Comparison of ENCODE assay signal across 12 cellular contexts in the genomic region with DNA sequence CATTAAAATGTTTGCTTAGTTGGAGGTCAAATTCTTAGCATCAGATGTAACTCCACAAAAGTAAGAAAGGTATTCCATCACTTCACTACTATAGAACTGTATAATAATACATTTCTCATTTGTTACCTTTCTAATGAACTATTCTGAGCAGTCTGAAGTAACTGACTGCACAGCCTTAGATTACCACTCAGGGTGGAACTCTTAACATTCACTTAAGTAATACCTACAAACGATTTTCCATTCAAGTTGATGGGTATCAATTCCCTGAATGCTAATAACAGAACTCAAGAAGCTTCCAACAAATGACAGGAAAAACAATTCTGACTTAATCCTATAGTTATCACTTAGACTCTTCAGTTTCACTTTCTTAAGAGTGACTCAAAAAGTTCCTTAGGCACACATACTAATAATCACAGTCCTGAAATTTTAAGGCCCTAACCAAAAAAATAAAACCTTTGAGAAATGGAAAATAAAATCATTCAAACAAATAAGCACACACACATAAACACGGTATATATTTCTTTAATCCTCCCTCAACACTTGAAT. TPM values are rescaled to one million over a fixed set of nuclear protein-coding genes. Genes with fewer than 3 reads are reported as not detected.
A peak's percentile ranks its signal among the peaks of the same experiment; 100 is the strongest.
DNase-seq lines count a peak whose midpoint lies in the region; ATAC-seq and TF ChIP-seq lines count a peak whose summit lies in the region.
"Had no signal": no experiment of that assay in that cellular context is flagged by ENCODE, and none has a peak within 500 bp of the region (broad histone marks: within the 10 kb centered on the region; RNA-seq: fewer than 3 reads in every experiment).

No MANE protein-coding gene starts in this region.

- H3K9me2 ChIP-seq in PC-9 (ENCODE audit: insufficient read depth): no peaks in the 10 kb centered on the region

- H3K4me1 ChIP-seq in ACC112 (ENCODE audit: control insufficient read depth, insufficient read depth, low read length, unreplicated experiment) (peaks cover 17% of the 10 kb centered on the region), PC-9 (replicated peaks; ENCODE audit: insufficient read depth) (no peaks in the 10 kb centered on the region), foreskin keratinocyte (no peaks in the 10 kb centered on the region), testis (no peaks in the 10 kb centered on the region)

- H3K4me2 ChIP-seq in PC-9: no peak overlapping the region

- 39 to 52% methylated on average over 2 of the region's 2 CpGs for WGBS in testis, 2 donors

- peaks cover 64% of the 10 kb centered on the region for H3K36me3 ChIP-seq in ACC112 (ENCODE audit: insufficient read depth, low read length)
- H3K36me3 ChIP-seq in PC-9 (ENCODE audit: low read depth): peaks cover 43% of the 10 kb centered on the region
- no peaks in the 10 kb centered on the region for H3K36me3 ChIP-seq in testis (ENCODE audit: low read depth, missing control alignments)

- CTCF ChIA-PET in PC-9 (lab: Charles Lee): no interaction called here

- H3K27me3 ChIP-seq in ACC112 (ENCODE audit: insufficient read depth, low read length) (no peaks in the 10 kb centered on the region), PC-9 (ENCODE audit: insufficient read depth, low read depth) (no peaks in the 10 kb centered on the region), foreskin keratinocyte (no peaks in the 10 kb centered on the region), testis (no peaks in the 10 kb centered on the region)

- no peak overlapping the region for H3K4me3 ChIP-seq in ACC112 (ENCODE audit: low read depth, low read length)
- H3K4me3 ChIP-seq in PC-9: no peak overlapping the region
- no peak overlapping the region for H3K4me3 ChIP-seq in testis

- no peak for TF ChIP-seq POLR2A in testis (IDR thresholded peaks at IDR 0.05)

- peaks cover 49% of the 10 kb centered on the region for H3F3A ChIP-seq in PC-9 (ENCODE audit: insufficient read depth, low read depth)

- H3K27ac ChIP-seq in ACC112 (ENCODE audit: low read depth, low read length): peak overlapping the region; percentile 20
- H3K27ac ChIP-seq in PC-9: peak overlapping the region; percentile 29
- H3K27ac ChIP-seq in foreskin keratinocyte: no peak overlapping the region
- no peak overlapping the region for H3K27ac ChIP-seq in testis

- no TSS peak for BruUV-seq in PC-9 (replicated peaks; lab: Mats Ljungman, UMichigan)

- H2AFZ ChIP-seq in ACC112 (ENCODE audit: low read length, unreplicated experiment): no peak overlapping the region
- H2AFZ ChIP-seq in PC-9: no peak overlapping the region

- H3K9me3 ChIP-seq in PC-9 (ENCODE audit: insufficient read depth, low read depth): no peaks in the 10 kb centered on the region
- H3K9me3 ChIP-seq in testis: no peaks in the 10 kb centered on the region

- H4K20me1 ChIP-seq in PC-9 (ENCODE audit: insufficient read depth): peaks cover 32% of the 10 kb centered on the region

- TF ChIP-seq CTCF in PC-9 (conservative IDR thresholded peaks at IDR 0.05): no peak
- TF ChIP-seq CTCF in foreskin keratinocyte (conservative IDR thresholded peaks at IDR 0.05): no peak
- no peak for TF ChIP-seq CTCF in testis (IDR thresholded peaks at IDR 0.05)

- H3K79me2 ChIP-seq in ACC112 (ENCODE audit: control insufficient read depth, insufficient read depth, low read length, unreplicated experiment) (peaks cover 29% of the 10 kb centered on the region), PC-9 (ENCODE audit: low read depth) (peaks cover 33% of the 10 kb centered on the region)

- no peak for DNase-seq in PC-9
- peak; percentile 37 for DNase-seq in fibroblast of peridontal ligament (ENCODE audit: extremely low read depth)
- no peak for DNase-seq in foreskin keratinocyte
- DNase-seq in NCI-H1436 treated with DMSO at 0.1 percent for 48 hours (lab: John Stamatoyannopoulos, UW): no peak
- no peak for DNase-seq in testis
- DNase-seq in AML-193 (lab: John Stamatoyannopoulos, UW): no peak
- DNase-seq: activated CD4-positive, CD25-positive, alpha-beta regulatory T cell; aorta; NCI-H446 treated with DMSO at 0.1 percent for 48 hours had no signal

- intact Hi-C loops in PC-9 (cut with micrococcal nuclease; ENCODE audit: unreplicated experiment) (no loop called here), testis (cut with DNase I; ENCODE audit: low total_unique reads) (no loop called here)

- POLR2A ChIA-PET in PC-9 (lab: Charles Lee; ENCODE audit: unreplicated experiment): no interaction called here

- ATAC-seq in GM19351 (IDR thresholded peaks at IDR 0.05; ENCODE audit: unreplicated experiment) (peak; percentile 38), foreskin keratinocyte (no peak)
- ATAC-seq: Right ventricle myocardium inferior had no signal

RNA-seq across cellular contexts. Expression of a gene that starts 20.9 kb away (rescaled TPM):
- total RNA-seq in PC-9 (2021) (165 and 221 TPM in 2 replicates), foreskin keratinocyte (181 and 221 TPM in 2 replicates), testis (100 to 1,000 TPM; 114 to 118 TPM)
- polyA plus RNA-seq in foreskin keratinocyte (289 and 377 TPM in 2 replicates), testis (ENCODE audit: insufficient read depth, low read depth, low replicate concordance) (221 TPM)

Comparison
In these comparisons a context has a peak if more than half of its experiments do, and no peak if none do; other contexts are left out.
1. H3K27ac ChIP-seq: peak in ACC112 (single experiment) and PC-9 (single experiment); none in foreskin keratinocyte (single experiment) and testis (0 of 2).